In the genomic region with DNA sequence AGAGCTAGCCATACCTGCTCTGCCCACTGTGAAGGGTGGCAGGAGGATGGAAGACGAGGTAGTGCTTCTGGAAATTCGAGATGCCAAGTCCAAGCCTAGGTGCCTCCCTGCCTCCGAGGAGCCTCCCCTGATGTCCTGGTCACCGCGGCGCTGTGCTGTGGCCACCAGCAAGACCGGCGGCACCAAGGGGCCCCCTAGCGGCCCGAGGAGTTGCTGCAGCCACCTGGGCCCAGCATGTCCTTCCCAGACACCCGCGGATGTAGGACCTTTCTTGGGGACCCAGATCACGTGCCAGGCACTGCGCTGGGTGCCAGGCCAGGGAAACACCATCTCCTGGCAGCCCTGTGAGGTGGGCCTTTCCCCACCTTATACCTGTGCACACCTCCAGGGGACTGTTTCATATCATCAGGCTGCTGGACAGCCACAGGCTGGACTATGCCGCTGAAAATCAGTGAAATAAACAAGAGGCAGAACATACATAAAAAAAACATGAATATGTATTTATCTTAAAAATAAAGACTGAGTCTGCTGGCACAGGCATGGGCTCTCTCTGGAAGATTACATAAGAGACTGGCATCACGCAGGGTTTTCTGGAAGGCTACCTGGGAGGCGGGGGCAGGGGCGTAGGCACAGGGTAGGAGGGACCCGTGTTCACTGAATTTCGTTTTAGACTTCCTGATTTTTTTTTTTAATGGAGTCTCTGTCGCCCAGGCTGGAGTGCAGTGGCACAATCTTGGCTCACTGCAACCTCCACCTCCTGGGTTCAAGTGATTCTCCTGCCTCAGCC, we compare ENCODE assay signal across 8 cellular contexts. TPM values are rescaled to one million over a fixed set of nuclear protein-coding genes. Genes with fewer than 3 reads are reported as not detected.
DNase-seq lines count a peak whose midpoint lies in the region; ATAC-seq and TF ChIP-seq lines count a peak whose summit lies in the region.

No MANE protein-coding gene starts in this region.

- no peaks in the 10 kb centered on the region for H3K36me3 ChIP-seq in kidney epithelial cell (ENCODE audit: control insufficient read depth, insufficient read depth, low read length)

- DNase-seq in GDM1 (lab: John Stamatoyannopoulos, UW) (peak; percentile 40), NCI-H2196 treated with DMSO at 0.1 percent for 48 hours (lab: John Stamatoyannopoulos, UW; ENCODE audit: unreplicated experiment) (peak; percentile 32), cardiac fibroblast (ENCODE audit: low read depth in 2 of 2) (peak; percentile 72 to 78), kidney epithelial cell (ENCODE audit: low read depth) (no peak), KG1 (lab: John Stamatoyannopoulos, UW) (no peak)
- peak; percentile 22 to 31 (median 28) for DNase-seq in activated CD4-positive, CD25-positive, alpha-beta regulatory T cell (lab: John Stamatoyannopoulos, UW)
- DNase-seq in stimulated activated CD4-positive, alpha-beta T cell treated with anti-CD3 and anti-CD28 coated beads, Interleukin-2, amount 100 ng/mL, for 24 hours: peak; percentile 68 to 74

- H3K27me3 ChIP-seq in kidney epithelial cell (ENCODE audit: control insufficient read depth, insufficient read depth, low read length): no peaks in the 10 kb centered on the region

- TF ChIP-seq CTCF in cardiac fibroblast (IDR thresholded peaks at IDR 0.05; ENCODE audit: low read depth, low read length) (peak; percentile 99), kidney epithelial cell (IDR thresholded peaks at IDR 0.05; ENCODE audit: insufficient read depth, low read length, poor library complexity, severe bottlenecking) (peak; percentile 99)

- H3K4me3 ChIP-seq in cardiac fibroblast (replicated peaks in 1 of 2; ENCODE audit: low read depth in 2 of 2, low read length in 2 of 2) (no peak overlapping the region), kidney epithelial cell (ENCODE audit: low read depth, low read length) (no peak overlapping the region)

- peak; percentile 73 for ATAC-seq in HG02852 (IDR thresholded peaks at IDR 0.05; ENCODE audit: unreplicated experiment)

RNA-seq across cellular contexts. Expression of a gene that starts 15.9 kb away (rescaled TPM):
- total RNA-seq in kidney epithelial cell: 1.1 and 4.8 TPM in 2 replicates

RNA-seq across cellular contexts. Expression of a gene that starts 25.0 kb away (rescaled TPM):
- total RNA-seq in kidney epithelial cell: 26.8 and 32.4 TPM in 2 replicates

RNA-seq across cellular contexts. Expression of a gene that starts 55.1 kb away (rescaled TPM):
- total RNA-seq in kidney epithelial cell: not detected in 2 replicates

Comparison
In these comparisons a context has a peak if more than half of its experiments do, and no peak if none do; other contexts are left out.
1. DNase-seq: peak in GDM1 (single experiment), NCI-H2196 treated with DMSO at 0.1 percent for 48 hours (single experiment), activated CD4-positive, CD25-positive, alpha-beta regulatory T cell (4 of 4), cardiac fibroblast (2 of 2) and stimulated activated CD4-positive, alpha-beta T cell treated with anti-CD3 and anti-CD28 coated beads, Interleukin-2, amount 100 ng/mL, for 24 hours (2 of 2); none in kidney epithelial cell (single experiment) and KG1 (single experiment).